In genomic region chr2:119678021-119678656, GRCh38 we compare ENCODE assay signal across 8 cellular contexts. TPM values are rescaled to one million over a fixed set of nuclear protein-coding genes. Genes with fewer than 3 reads are reported as not detected.
DNase-seq lines count a peak whose midpoint lies in the region; ATAC-seq and TF ChIP-seq lines count a peak whose summit lies in the region.

No MANE protein-coding gene starts in this region.

- peaks cover 20% of the 10 kb centered on the region for H3K27me3 ChIP-seq in IMR-90 (ENCODE audit: control insufficient read depth, insufficient read depth, low read length)
- no peaks in the 10 kb centered on the region for H3K27me3 ChIP-seq in OCI-LY1 (ENCODE audit: insufficient read depth, low read length)
- no peaks in the 10 kb centered on the region for H3K27me3 ChIP-seq in breast epithelium

- no peak for ATAC-seq in IMR-90 (ENCODE audit: low read depth)

- BruUV-seq in IMR-90 (replicated peaks; lab: Mats Ljungman, UMichigan): no TSS peak

- H3K4me2 ChIP-seq in IMR-90 (ENCODE audit: low read depth, low read length): no peak overlapping the region
- H3K4me2 ChIP-seq in OCI-LY1 (ENCODE audit: low read length): peak overlapping the region; percentile 97

- WGBS in IMR-90 (ENCODE audit: extremely low coverage in 2 of 2, insufficient read length in 1 of 2), 2 experiments: 70% methylated on average over 6 of the region's 19 CpGs; no CpG with 5 or more reads in 1 of the 2 experiments

- H3K4me3 ChIP-seq in IMR-90 (ENCODE audit: insufficient read depth, low read depth, low read length) (no peak overlapping the region), OCI-LY1 (ENCODE audit: low read depth, low read length, poor library complexity, severe bottlenecking) (peak overlapping the region; percentile 96), breast epithelium (peak overlapping the region in 2 of 3 donors; percentile 91 to 97)

- H2BK20ac ChIP-seq in IMR-90 (ENCODE audit: low read depth, low read length): no peak overlapping the region

- H2BK120ac ChIP-seq in IMR-90 (ENCODE audit: low read depth, low read length): no peak overlapping the region

- H3K79me2 ChIP-seq in OCI-LY1 (ENCODE audit: insufficient read depth, low read length): peaks cover 10% of the 10 kb centered on the region

- DNase-seq in IMR-90 (no peak), breast epithelium (ENCODE audit: low spot score in 2 of 2) (no peak), posterior vena cava (ENCODE audit: low spot score) (peak; percentile 76), NCI-H226 (no peak), SKM-1 treated with dmso at 0.1 percent for 144 hours (lab: John Stamatoyannopoulos, UW; ENCODE audit: unreplicated experiment) (no peak), NOMO-1 treated with dmso at 0.1 percent for 144 hours (lab: John Stamatoyannopoulos, UW; ENCODE audit: unreplicated experiment) (no peak), glomerular visceral epithelial cell (ENCODE audit: extremely low spot score) (no peak)

- intact Hi-C loops in IMR-90 (cut with micrococcal nuclease): no loop called here
- intact Hi-C loops in breast epithelium (cut with DNase I; ENCODE audit: low total_unique reads): no loop called here
- intact Hi-C loops in posterior vena cava (cut with DNase I): no loop called here

- H3F3A ChIP-seq in OCI-LY1 (ENCODE audit: insufficient read depth, low read length): 0 out of 2 replicates have a peak, but pooled peaks cover 5% of the 10 kb centered on the region

- no peak for TF ChIP-seq POLR2A in IMR-90 (IDR thresholded peaks at IDR 0.05; ENCODE audit: low read depth, low read length)
- TF ChIP-seq POLR2A in breast epithelium (IDR thresholded peaks at IDR 0.05): no peak

- H3K4ac ChIP-seq in IMR-90 (ENCODE audit: low read depth, low read length): no peak overlapping the region

- H3K9ac ChIP-seq in IMR-90 (ENCODE audit: low read depth, low read length) (no peak overlapping the region), OCI-LY1 (ENCODE audit: low read length) (no peak overlapping the region; the same call in 1 of the 2 replicates)

- peaks cover 12 to 19% of the 10 kb centered on the region in 2 experiments; a peak in 3 of 4 replicates for H3K79me1 ChIP-seq in IMR-90 (ENCODE audit: low read depth in 1 of 2, low read length in 2 of 2)

- no peak overlapping the region for H3K14ac ChIP-seq in IMR-90 (replicated peaks; ENCODE audit: low read depth, low read length)

- no peaks in the 10 kb centered on the region; the same call in 1 of the 2 replicates for H3K9me1 ChIP-seq in IMR-90 (ENCODE audit: insufficient read depth, low read length)

- no peaks in the 10 kb centered on the region for H3K9me2 ChIP-seq in OCI-LY1 (ENCODE audit: low read depth, low read length)

- H3K4me1 ChIP-seq in IMR-90 (ENCODE audit: control insufficient read depth, insufficient read depth, low read length) (no peaks in the 10 kb centered on the region; the same call in 1 of the 2 replicates), OCI-LY1 (ENCODE audit: insufficient read depth, low read length, severe bottlenecking) (peaks cover 19% of the 10 kb centered on the region), breast epithelium (peaks cover 0 to 6% of the 10 kb centered on the region in 2 donors)

- H3K36me3 ChIP-seq in IMR-90 (ENCODE audit: control insufficient read depth, insufficient read depth, low read length) (peaks cover 3% of the 10 kb centered on the region; the same call in 1 of the 2 replicates), OCI-LY1 (ENCODE audit: insufficient read depth, low read length) (peaks cover 19% of the 10 kb centered on the region; the same call in 1 of the 2 replicates), breast epithelium (no peaks in the 10 kb centered on the region)

- peak overlapping the region; percentile 75 for H2AFZ ChIP-seq in IMR-90 (replicated peaks; ENCODE audit: low read length, poor library complexity)
- H2AFZ ChIP-seq in OCI-LY1 (ENCODE audit: low read length): no peak overlapping the region

- H3K18ac ChIP-seq in IMR-90 (ENCODE audit: low read depth, low read length): no peak overlapping the region

- CTCF ChIA-PET in IMR-90 (lab: Yijun Ruan, JAX): interaction anchor here (0.5 kb wide), 1 partner anchor 353 kb away, joined by 3 read pairs; no protein-coding TSS in a partner anchor

- no peak for TF ChIP-seq CTCF in IMR-90 (conservative IDR thresholded peaks at IDR 0.05; ENCODE audit: low read depth, low read length)
- TF ChIP-seq CTCF in OCI-LY1 (IDR thresholded peaks at IDR 0.05; ENCODE audit: low read length): no peak
- no peak for TF ChIP-seq CTCF in breast epithelium (IDR thresholded peaks at IDR 0.05)

- H2BK5ac ChIP-seq in IMR-90 (ENCODE audit: low read depth, low read length, poor library complexity, severe bottlenecking): no peak overlapping the region

- no peak overlapping the region for H3K56ac ChIP-seq in IMR-90 (ENCODE audit: extremely low read depth, insufficient read depth, low read length)

- no peak overlapping the region for H4K5ac ChIP-seq in IMR-90 (ENCODE audit: low read depth, low read length)

- H4K91ac ChIP-seq in IMR-90 (ENCODE audit: insufficient read depth, low read depth, low read length): no peak overlapping the region

- no peak overlapping the region for H2BK15ac ChIP-seq in IMR-90 (ENCODE audit: low read depth, low read length)

- H2AK9ac ChIP-seq in IMR-90 (replicated peaks; ENCODE audit: low read depth, low read length, poor library complexity): no peak overlapping the region

- in situ Hi-C loops in IMR-90 (cut with MboI; ENCODE audit: low sequenced_read_pairs): no loop called here

- H3K27ac ChIP-seq in IMR-90 (ENCODE audit: insufficient read depth, low read length) (no peak overlapping the region), OCI-LY1 (ENCODE audit: low read depth, low read length, poor library complexity, severe bottlenecking) (no peak overlapping the region), breast epithelium (no peak overlapping the region)

- no peak for TF ChIP-seq RAD21 in IMR-90 (IDR thresholded peaks at IDR 0.05; ENCODE audit: low read length)

- H2AK5ac ChIP-seq in IMR-90 (ENCODE audit: low read depth, low read length): no peak overlapping the region

- H4K20me1 ChIP-seq in IMR-90 (ENCODE audit: insufficient read depth, low read length) (no peaks in the 10 kb centered on the region), OCI-LY1 (ENCODE audit: insufficient read depth, low read length) (no peaks in the 10 kb centered on the region)

- dilution Hi-C loops in IMR-90 (cut with HindIII; ENCODE audit: low sequenced_read_pairs, unreplicated experiment): no loop called here

- H4K8ac ChIP-seq in IMR-90 (ENCODE audit: low read depth in 2 of 2, low read length in 2 of 2): peak overlapping the region; percentile 71 to 89; a peak in 1 of 4 replicates

- POLR2A ChIA-PET in IMR-90 (lab: Charles Lee; ENCODE audit: unreplicated experiment): no interaction called here

- H3K9me3 ChIP-seq in IMR-90 (ENCODE audit: control insufficient read depth, insufficient read depth, low read length): no peaks in the 10 kb centered on the region
- H3K9me3 ChIP-seq in OCI-LY1 (ENCODE audit: low read length): no peaks in the 10 kb centered on the region
- no peaks in the 10 kb centered on the region for H3K9me3 ChIP-seq in breast epithelium

- H3K23ac ChIP-seq in IMR-90 (ENCODE audit: low read depth, low read length): no peak overlapping the region

TF ChIP-seq in IMR-90, 13 proteins besides CTCF, POLR2A, EP300 and RAD21:
- TF ChIP-seq SMC3 (IDR thresholded peaks at IDR 0.05; ENCODE audit: low read depth, low read length) (no peak), USF2 (IDR thresholded peaks at IDR 0.05; ENCODE audit: low read depth, low read length) (no peak), MAZ (IDR thresholded peaks at IDR 0.05; ENCODE audit: borderline replicate concordance, low read depth, low read length) (no peak), RCOR1 (IDR thresholded peaks at IDR 0.05; ENCODE audit: insufficient replicate concordance, low read length) (no peak), NFE2L2 (IDR thresholded peaks at IDR 0.05; ENCODE audit: low read depth, low read length) (no peak), MXI1 (IDR thresholded peaks at IDR 0.05; ENCODE audit: borderline replicate concordance, low read depth, low read length) (no peak), RFX5 (IDR thresholded peaks at IDR 0.05; ENCODE audit: low read depth, low read length) (no peak), CEBPB (IDR thresholded peaks at IDR 0.05; ENCODE audit: low read depth, low read length) (no peak), MAFK (IDR thresholded peaks at IDR 0.05; ENCODE audit: low read depth, low read length) (no peak), ELK1 (IDR thresholded peaks at IDR 0.05; ENCODE audit: borderline replicate concordance, low read depth, low read length) (no peak), BHLHE40 (IDR thresholded peaks at IDR 0.05; ENCODE audit: low read depth, low read length) (no peak), CHD1 (IDR thresholded peaks at IDR 0.05; ENCODE audit: low read depth, low read length) (no peak)

RNA-seq across cellular contexts. Expression of gene TMEM177, which starts 0.9 kb away (rescaled TPM):
- 6.8 and 7.8 TPM in 2 replicates for total RNA-seq in IMR-90 (2012; rRNA removed)
- polyA plus RNA-seq in IMR-90 (2012; rRNA removed): 8.2 and 8.7 TPM in 2 replicates
- polyA plus RNA-seq in IMR-90 (2012; cell fraction: cytosol; rRNA removed): 7.2 and 12.6 TPM in 2 replicates
- 4.4 and 6.8 TPM in 2 replicates for polyA plus RNA-seq in IMR-90 (2012; cell fraction: nucleus; rRNA removed; ENCODE audit: low replicate concordance)
- total RNA-seq in breast epithelium: 10 to 100 TPM in 2 of 3 donors, 1 to 10 TPM in 1; 3.4 to 16.5 (median 13.1) TPM
- 1 to 10 TPM; 5.3 TPM for total RNA-seq in posterior vena cava
